ENCODE assay signal across 29 cellular contexts in the genomic region with DNA sequence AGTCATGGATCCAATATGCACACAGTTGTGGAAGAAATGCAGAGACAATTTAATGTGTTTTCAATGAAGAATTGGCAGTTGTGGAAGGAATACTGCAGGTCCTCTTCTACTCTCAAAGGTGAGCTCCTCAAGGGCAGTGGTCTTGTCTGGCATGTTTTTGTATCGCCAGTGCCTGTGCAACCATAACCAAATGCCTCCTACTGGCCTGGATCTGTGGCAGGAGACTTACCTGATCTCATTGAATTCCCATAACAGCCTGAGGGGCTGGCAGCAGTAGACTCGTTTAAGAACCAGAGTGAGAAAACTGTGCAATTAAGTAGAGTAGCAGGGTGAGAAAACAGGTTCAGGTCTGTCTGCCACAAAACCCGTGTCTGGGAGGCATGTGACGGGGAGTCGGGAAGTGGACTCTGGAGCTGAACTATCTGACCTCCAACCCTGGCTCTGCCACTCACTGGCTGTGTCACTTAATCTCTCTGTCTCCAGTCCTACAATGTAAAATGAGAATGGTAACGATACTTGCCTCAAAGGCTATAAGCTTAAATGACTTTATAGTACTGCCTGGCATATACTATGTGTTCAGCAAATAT.
"Had no signal": no experiment of that assay in that cellular context is flagged by ENCODE, and none has a peak within 500 bp of the region (broad histone marks: within the 10 kb centered on the region; RNA-seq: fewer than 3 reads in every experiment).

No MANE protein-coding gene starts in this region.

- H3K36me3 ChIP-seq: brain microvascular endothelial cell, esophagus muscularis mucosa, gastrocnemius medialis, WERI-Rb-1 had no signal

- H3K9me3 ChIP-seq: gastrocnemius medialis had no signal

- H3K27ac ChIP-seq: brain microvascular endothelial cell, esophagus muscularis mucosa, foreskin keratinocyte, gastrocnemius medialis, WERI-Rb-1 had no signal

- DNase-seq: activated B cell treated with CpG ODN at 0.5 μM for 24 hours; activated CD4-positive, alpha-beta T cell treated with anti-CD3 and anti-CD28 coated beads for 48 hours; activated CD4-positive, alpha-beta T cell treated with anti-CD3 and anti-CD28 coated beads, Interleukin-2, amount 50 U/mL, for 1 hour; activated CD4-positive, alpha-beta T cell treated with anti-CD3 and anti-CD28 coated beads, Interleukin-2, amount 50 U/mL, for 48 hours; activated CD8-positive, alpha-beta memory T cell treated with anti-CD3 and anti-CD28 coated beads for 24 hours; activated CD8-positive, alpha-beta T cell treated with anti-CD3 and anti-CD28 coated beads for 36 hours; activated effector memory CD4-positive, alpha-beta T cell treated with Interleukin-2 at 50 U/mL for 16 hours; activated gamma-delta T cell treated with Interleukin-2 at 50 U/mL for 16 hours; activated naive CD4-positive, alpha-beta T cell treated with anti-CD3 and anti-CD28 coated beads, Interleukin-2, amount 50 U/mL, for 16 hours; activated naive CD4-positive, alpha-beta T cell treated with Interleukin-2 at 50 U/mL for 16 hours; activated T-cell treated with anti-CD3 and anti-CD28 coated beads, Interleukin-2, amount 50 U/mL, for 4 hours; amniotic stem cell; anterior cingulate cortex; brain microvascular endothelial cell; caudate nucleus; cortex of kidney; dermis blood vessel endothelial cell; effector CD4-positive, alpha-beta T cell; effector memory CD8-positive, alpha-beta T cell; erythroblast; foreskin keratinocyte; gastrocnemius medialis; T-helper 1 cell; T-helper 17 cell; T1000; WERI-Rb-1 had no signal

- FAIRE-seq: astrocyte, colon had no signal

- H3K4me3 ChIP-seq: esophagus muscularis mucosa, gastrocnemius medialis had no signal

- H3K4me1 ChIP-seq: foreskin keratinocyte, gastrocnemius medialis had no signal

- H3K27me3 ChIP-seq: brain microvascular endothelial cell, esophagus muscularis mucosa, foreskin keratinocyte, gastrocnemius medialis had no signal
